In the genomic region with DNA sequence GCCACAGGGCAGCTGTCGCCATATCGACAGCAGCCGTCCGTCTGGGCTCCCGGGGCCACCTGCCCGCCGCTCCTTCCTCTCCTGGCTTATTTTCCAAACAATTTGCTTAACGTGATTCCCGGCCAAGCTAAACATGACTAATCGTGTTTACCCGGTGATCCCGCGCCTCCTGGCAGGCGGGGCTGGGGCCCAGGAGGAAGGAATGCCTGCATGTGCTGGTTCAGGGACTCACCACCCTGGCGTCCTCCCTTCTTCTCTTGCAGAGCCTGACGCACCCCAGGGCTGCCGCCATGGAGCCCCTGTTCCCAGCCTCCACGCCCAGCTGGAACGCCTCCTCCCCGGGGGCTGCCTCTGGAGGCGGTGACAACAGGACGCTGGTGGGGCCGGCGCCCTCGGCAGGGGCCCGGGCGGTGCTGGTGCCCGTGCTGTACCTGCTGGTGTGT, we compare ENCODE assay signal across 14 cellular contexts. TPM values are rescaled to one million over a fixed set of nuclear protein-coding genes. Genes with fewer than 3 reads are reported as not detected.
A peak's percentile ranks its signal among the peaks of the same experiment; 100 is the strongest.
DNase-seq lines count a peak whose midpoint lies in the region; ATAC-seq and TF ChIP-seq lines count a peak whose summit lies in the region.
"Had no signal": no experiment of that assay in that cellular context is flagged by ENCODE, and none has a peak within 500 bp of the region (broad histone marks: within the 10 kb centered on the region; RNA-seq: fewer than 3 reads in every experiment).

No MANE protein-coding gene starts in this region.

- no peaks in the 10 kb centered on the region for H3K36me3 Mint-ChIP-seq in activated T-helper 17 cell treated with anti-CD3 and anti-CD28 coated beads, Interleukin-2, amount 50 U/mL, for 72 hours (ENCODE audit: low read depth)

- peak; percentile 93 for DNase-seq in COLO668 (lab: John Stamatoyannopoulos, UW; ENCODE audit: unreplicated experiment)
- DNase-seq in NCI-H1417 (lab: John Stamatoyannopoulos, UW): peak in 2 of 3 experiments; percentile 86 to 94
- DNase-seq in adrenal gland: peak; percentile 69 to 90 (median 80)
- DNase-seq in left lung: no peak
- no peak for DNase-seq in NCI-H2227 treated with DMSO at 0.1 percent for 48 hours (lab: John Stamatoyannopoulos, UW)
- no peak for DNase-seq in NOMO-1 (lab: John Stamatoyannopoulos, UW; ENCODE audit: unreplicated experiment in 2 of 2)
- DNase-seq: activated naive CD4-positive, alpha-beta T cell treated with Interleukin-2 at 50 U/mL for 16 hours; heart right ventricle; SW 1271 had no signal

- H3K4me3 ChIP-seq in adrenal gland: no peak overlapping the region
- no peak overlapping the region for H3K4me3 ChIP-seq in left lung
- H3K4me3 ChIP-seq: BLaER1 treated with 17β-estradiol and CSF1 and Interleukin-3, amounts not matched to agents 10 nM and 100 nM; heart right ventricle had no signal

- peaks cover 8% of the 10 kb centered on the region for H3K27me3 ChIP-seq in adrenal gland
- H3K27me3 ChIP-seq in left lung: peaks cover 0 to 95% of the 10 kb centered on the region in 2 donors

- H3K9me3 Mint-ChIP-seq in activated T-helper 17 cell treated with anti-CD3 and anti-CD28 coated beads, Interleukin-2, amount 50 U/mL, for 72 hours: no peaks in the 10 kb centered on the region

- no peak overlapping the region for H3K4me3 Mint-ChIP-seq in activated T-helper 17 cell treated with anti-CD3 and anti-CD28 coated beads, Interleukin-2, amount 50 U/mL, for 72 hours

- no peak overlapping the region for H3K27ac Mint-ChIP-seq in activated T-helper 17 cell treated with anti-CD3 and anti-CD28 coated beads, Interleukin-2, amount 50 U/mL, for 72 hours

- TF ChIP-seq CTCF in adrenal gland (IDR thresholded peaks at IDR 0.05) (no peak), left lung (IDR thresholded peaks at IDR 0.05) (no peak)

- H3K27me3 Mint-ChIP-seq in activated T-helper 17 cell treated with anti-CD3 and anti-CD28 coated beads, Interleukin-2, amount 50 U/mL, for 72 hours: peaks cover 9% of the 10 kb centered on the region

- no peaks in the 10 kb centered on the region for H3K36me3 ChIP-seq in adrenal gland (replicated peaks in 1 of 2)
- H3K36me3 ChIP-seq in left lung: no peaks in the 10 kb centered on the region
- H3K36me3 ChIP-seq: BLaER1 treated with 17β-estradiol and CSF1 and Interleukin-3, amounts not matched to agents 10 nM and 100 nM; heart right ventricle had no signal

- WGBS in adrenal gland, 4 donors: 15 to 45% (median 40%) methylated on average over 9 to 28 of the region's 28 CpGs

- intact Hi-C loops in adrenal gland (cut with DNase I) (no loop called here), left lung (cut with DNase I) (no loop called here)

- peaks cover 0 to 17% of the 10 kb centered on the region in 2 donors for H3K4me1 ChIP-seq in adrenal gland (replicated peaks in 1 of 2)
- no peaks in the 10 kb centered on the region for H3K4me1 ChIP-seq in left lung

- no peaks in the 10 kb centered on the region for H3K9me3 ChIP-seq in adrenal gland (replicated peaks in 1 of 3)
- peaks cover 0 to under 1% of the 10 kb centered on the region in 2 donors for H3K9me3 ChIP-seq in left lung
- H3K9me3 ChIP-seq: heart right ventricle had no signal

- H3K27ac ChIP-seq in adrenal gland: peak overlapping the region in 2 of 5 donors; percentile 44 to 45
- no peak overlapping the region for H3K27ac ChIP-seq in left lung
- H3K27ac ChIP-seq: BLaER1 treated with 17β-estradiol and CSF1 and Interleukin-3, amounts not matched to agents 10 nM and 100 nM; heart right ventricle had no signal

- TF ChIP-seq POLR2A in adrenal gland (IDR thresholded peaks at IDR 0.05): peak in 1 of 2 donors; percentile 36

- ATAC-seq in left lung: peak; percentile 72
- no peak for ATAC-seq in activated T-helper 17 cell treated with anti-CD3 and anti-CD28 coated beads, Interleukin-2, amount 50 U/mL, for 72 hours (replicated peaks)
- no peak for ATAC-seq in activated CD4-positive, CD25-positive, alpha-beta regulatory T cell treated with anti-CD3 and anti-CD28 coated beads, Interleukin-2, amount 50 U/mL, for 24 hours

- H3K4me1 Mint-ChIP-seq in activated T-helper 17 cell treated with anti-CD3 and anti-CD28 coated beads, Interleukin-2, amount 50 U/mL, for 72 hours: no peaks in the 10 kb centered on the region

RNA-seq across cellular contexts. Expression of a gene that starts 6.1 kb away (rescaled TPM):
- total RNA-seq in adrenal gland (10 to 100 TPM in 1 of 8 donors, 1 to 10 TPM in 6, under 1 TPM in 1; 0.79 to 14.4 (median 3.0) TPM), left lung (not detected)
- polyA plus RNA-seq in adrenal gland: under 1 TPM in 2 of 3 donors, not detected in 1; 0.17 to 0.24 TPM
- not detected for total RNA-seq in activated T-helper 17 cell treated with anti-CD3 and anti-CD28 coated beads, Interleukin-2, amount 50 U/mL, for 72 hours
- total RNA-seq: skeletal muscle tissue had no signal
- polyA plus RNA-seq: thymus had no signal

RNA-seq across cellular contexts. Expression of a gene that starts 17.4 kb away (rescaled TPM):
- under 1 TPM in 2 of 8 donors, not detected in 6; 0.14 to 0.19 TPM for total RNA-seq in adrenal gland
- polyA plus RNA-seq in adrenal gland: under 1 TPM in 2 of 3 donors, not detected in 1; 0.30 to 0.64 TPM
- total RNA-seq in left lung: not detected
- not detected for total RNA-seq in activated T-helper 17 cell treated with anti-CD3 and anti-CD28 coated beads, Interleukin-2, amount 50 U/mL, for 72 hours
- total RNA-seq: skeletal muscle tissue had no signal
- polyA plus RNA-seq: heart right ventricle had no signal

Comparison
In these comparisons a context has a peak if more than half of its experiments do, and no peak if none do; other contexts are left out.
1. DNase-seq: peak in COLO668 (single experiment), NCI-H1417 (2 of 3) and adrenal gland (7 of 7); none in left lung (0 of 2), NCI-H2227 treated with DMSO at 0.1 percent for 48 hours (single experiment) and NOMO-1 (0 of 2).